In the genomic region with DNA sequence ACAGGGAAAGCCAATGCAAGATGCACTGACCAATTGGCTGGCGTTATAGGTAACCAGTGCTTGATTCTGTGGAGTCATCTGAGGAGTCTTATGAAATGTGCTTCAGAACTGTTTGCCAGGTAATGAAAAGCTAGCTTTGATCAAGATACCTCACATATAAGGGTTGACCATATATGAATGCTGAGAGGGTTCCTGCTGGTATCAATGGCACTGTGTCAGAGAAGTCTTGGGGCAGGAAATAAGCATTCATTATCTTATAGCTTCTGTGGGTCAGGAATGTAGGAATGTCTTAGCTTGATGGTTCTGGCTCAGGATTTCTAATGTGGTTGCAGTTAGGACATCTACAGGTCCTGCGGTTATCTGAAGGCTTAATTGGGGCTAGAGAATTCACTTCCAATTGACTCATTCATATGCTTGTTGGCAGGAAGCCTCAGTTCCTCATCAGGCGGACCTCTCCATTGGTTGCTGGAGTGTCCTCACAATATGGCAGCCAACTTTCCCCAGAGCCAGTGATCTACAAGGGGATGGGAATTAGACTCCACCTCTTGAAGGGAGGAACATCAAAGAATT, we compare ENCODE assay signal across 23 cellular contexts. TPM values are rescaled to one million over a fixed set of nuclear protein-coding genes. Genes with fewer than 3 reads are reported as not detected.
"Had no signal": no experiment of that assay in that cellular context is flagged by ENCODE, and none has a peak within 500 bp of the region (broad histone marks: within the 10 kb centered on the region; RNA-seq: fewer than 3 reads in every experiment).

No MANE protein-coding gene starts in this region.

- ATAC-seq: activated CD8-positive, alpha-beta T cell treated with anti-CD3 and anti-CD28 coated beads, Interleukin-2, amount 10 ng/mL, durations not matched to agents 7 days and 5 days; activated naive CD8-positive, alpha-beta T cell treated with anti-CD3 and anti-CD28 coated beads, Interleukin-2, amount 50 U/mL, for 24 hours; activated T-cell treated with anti-CD3 and anti-CD28 coated beads, Interleukin-2, amount 50 U/mL, for 4 hours; left lobe of liver; stimulated activated naive CD8-positive, alpha-beta T cell treated with anti-CD3 and anti-CD28 coated beads, Interleukin-15, Interleukin-2, amounts not matched to agents 100 U/mL and 50 U/mL, for 24 hours had no signal

- H3K9me3 ChIP-seq: ascending aorta, esophagus squamous epithelium, tibial artery had no signal

- H3K9me3 Mint-ChIP-seq: activated CD4-positive, alpha-beta T cell treated with anti-CD3 and anti-CD28 coated beads, Interleukin-2, amount 10 ng/mL, durations not matched to agents 24 days and 14 days; activated naive CD4-positive, alpha-beta T cell treated with anti-CD3 and anti-CD28 coated beads, Interleukin-2, amount 10 ng/mL, durations not matched to agents 7 days and 5 days; activated naive CD8-positive, alpha-beta T cell treated with anti-CD3 and anti-CD28 coated beads, Interleukin-2, amount 50 U/mL, for 24 hours; activated T-cell treated with anti-CD3 and anti-CD28 coated beads, Interleukin-2, amount 50 U/mL, for 4 hours; T-helper 2 cell treated with Interferon-gamma antibody and Interleukin-4, amounts not matched to agents 5 μg/mL and 100 μg/mL, for 36 hours had no signal

- H3K27me3 ChIP-seq: ascending aorta had no signal

- H3K27ac Mint-ChIP-seq: activated CD4-positive, alpha-beta T cell treated with anti-CD3 and anti-CD28 coated beads, Interleukin-2, amount 10 ng/mL, durations not matched to agents 24 days and 14 days; activated CD8-positive, alpha-beta T cell treated with anti-CD3 and anti-CD28 coated beads, Interleukin-2, amount 10 ng/mL, durations not matched to agents 7 days and 5 days; activated naive CD4-positive, alpha-beta T cell treated with anti-CD3 and anti-CD28 coated beads, Interleukin-2, amount 10 ng/mL, durations not matched to agents 7 days and 5 days; activated naive CD8-positive, alpha-beta T cell treated with anti-CD3 and anti-CD28 coated beads, Interleukin-2, amount 50 U/mL, for 24 hours; nephron progenitor cell; T-helper 2 cell treated with Interferon-gamma antibody and Interleukin-4, amounts not matched to agents 5 μg/mL and 100 μg/mL, for 36 hours had no signal

- H3K4me3 ChIP-seq: ascending aorta, esophagus squamous epithelium, tibial artery had no signal

- DNase-seq: activated CD4-positive, alpha-beta T cell treated with anti-CD3 and anti-CD28 coated beads, Interleukin-2, amount 10 ng/mL, durations not matched to agents 24 days and 14 days; activated CD4-positive, CD25-positive, alpha-beta regulatory T cell; activated CD8-positive, alpha-beta memory T cell treated with anti-CD3 and anti-CD28 coated beads, Interleukin-2, amount 50 U/mL, for 4 hours; activated CD8-positive, alpha-beta T cell treated with anti-CD3 and anti-CD28 coated beads, Interleukin-2, amount 10 ng/mL, durations not matched to agents 7 days and 5 days; activated effector memory CD4-positive, alpha-beta T cell treated with Interleukin-2 at 50 U/mL for 16 hours; activated naive CD4-positive, alpha-beta T cell treated with anti-CD3 and anti-CD28 coated beads, Interleukin-2, amount 10 ng/mL, durations not matched to agents 7 days and 5 days; activated naive CD8-positive, alpha-beta T cell treated with anti-CD3 and anti-CD28 coated beads, Interleukin-2, amount 50 U/mL, for 24 hours; activated T-cell treated with anti-CD3 and anti-CD28 coated beads, Interleukin-2, amount 50 U/mL, for 4 hours; effector CD4-positive, alpha-beta T cell; esophagus squamous epithelium; foreskin melanocyte; glutamatergic neuron; hippocampal formation; kidney; nephron progenitor cell; nucleus accumbens; posterior cingulate gyrus; stimulated activated naive CD8-positive, alpha-beta T cell treated with anti-CD3 and anti-CD28 coated beads, Interleukin-15, Interleukin-2, amounts not matched to agents 100 U/mL and 50 U/mL, for 24 hours; substantia nigra; tibial artery had no signal

- H3K27ac ChIP-seq: ascending aorta, esophagus squamous epithelium, tibial artery had no signal

- H3K4me1 ChIP-seq: ascending aorta, esophagus squamous epithelium, tibial artery had no signal

- H3K36me3 Mint-ChIP-seq: activated naive CD4-positive, alpha-beta T cell treated with anti-CD3 and anti-CD28 coated beads, Interleukin-2, amount 10 ng/mL, durations not matched to agents 7 days and 5 days had no signal

- H3K36me3 ChIP-seq: ascending aorta, esophagus squamous epithelium, tibial artery had no signal

- H3K4me3 Mint-ChIP-seq: activated CD4-positive, alpha-beta T cell treated with anti-CD3 and anti-CD28 coated beads, Interleukin-2, amount 10 ng/mL, durations not matched to agents 24 days and 14 days; activated CD8-positive, alpha-beta T cell treated with anti-CD3 and anti-CD28 coated beads, Interleukin-2, amount 10 ng/mL, durations not matched to agents 7 days and 5 days; activated naive CD4-positive, alpha-beta T cell treated with anti-CD3 and anti-CD28 coated beads, Interleukin-2, amount 10 ng/mL, durations not matched to agents 7 days and 5 days; activated naive CD8-positive, alpha-beta T cell treated with anti-CD3 and anti-CD28 coated beads, Interleukin-2, amount 50 U/mL, for 24 hours; activated T-cell treated with anti-CD3 and anti-CD28 coated beads, Interleukin-2, amount 50 U/mL, for 4 hours; nephron progenitor cell; T-helper 2 cell treated with Interferon-gamma antibody and Interleukin-4, amounts not matched to agents 5 μg/mL and 100 μg/mL, for 36 hours had no signal

- H3K4me1 Mint-ChIP-seq: activated CD4-positive, alpha-beta T cell treated with anti-CD3 and anti-CD28 coated beads, Interleukin-2, amount 10 ng/mL, durations not matched to agents 24 days and 14 days; activated naive CD4-positive, alpha-beta T cell treated with anti-CD3 and anti-CD28 coated beads, Interleukin-2, amount 10 ng/mL, durations not matched to agents 7 days and 5 days; activated naive CD8-positive, alpha-beta T cell treated with anti-CD3 and anti-CD28 coated beads, Interleukin-2, amount 50 U/mL, for 24 hours; nephron progenitor cell had no signal

RNA-seq across cellular contexts. Expression of a gene that starts 22.1 kb away (rescaled TPM):
- total RNA-seq: activated CD8-positive, alpha-beta T cell treated with anti-CD3 and anti-CD28 coated beads, Interleukin-2, amount 10 ng/mL, durations not matched to agents 7 days and 5 days had no signal
